ENCODE assay signal across 10 cellular contexts in genomic region chr7:151439855-151440798, GRCh38. TPM values are rescaled to one million over a fixed set of nuclear protein-coding genes. Genes with fewer than 3 reads are reported as not detected.
A peak's percentile ranks its signal among the peaks of the same experiment; 100 is the strongest.
DNase-seq lines count a peak whose midpoint lies in the region; ATAC-seq, FAIRE-seq and TF ChIP-seq lines count a peak whose summit lies in the region.
"Had no signal": no experiment of that assay in that cellular context is flagged by ENCODE, and none has a peak within 500 bp of the region (broad histone marks: within the 10 kb centered on the region; RNA-seq: fewer than 3 reads in every experiment).

Gene CRYGN (minus strand): TSS chr7:151440141. CDS start chr7:151439917, 224 bp downstream.

- H3K4me3 ChIP-seq in bronchial epithelial cell (ENCODE audit: low read depth, low read length) (peak within 1 kb of the TSS; percentile 26), mesendoderm (ENCODE audit: low read length) (peak within 1 kb of the TSS; percentile 42), upper lobe of right lung (peak within 1 kb of the TSS; percentile 31), Karpas-422 (ENCODE audit: low read length) (no peak within 1 kb of the TSS)

- DNase-seq in Right ventricle myocardium superior, result no peak
- no peak for DNase-seq in Right ventricle myocardium inferior (ENCODE audit: missing footprints)
- DNase-seq in bronchial epithelial cell (ENCODE audit: low read depth), result no peak
- DNase-seq in mesendoderm, result peak; percentile 71
- peak; percentile 58 for DNase-seq in upper lobe of right lung
- no peak for DNase-seq in hepatic stellate cell (ENCODE audit: low spot score)
- DNase-seq in Karpas-422, result no peak
- DNase-seq: NCI-H1694 treated with DMSO at 0.1 percent for 48 hours had no signal

- no CpG with 5 or more reads among the region's 51 CpGs for WGBS in mesendoderm (ENCODE audit: extremely low coverage, insufficient coverage, low lambda C conversion rate)

- no peaks in the 10 kb centered on the region for H3K36me3 ChIP-seq in bronchial epithelial cell (ENCODE audit: control insufficient read depth, insufficient read depth, low read length)
- H3K36me3 ChIP-seq in mesendoderm (ENCODE audit: control insufficient read depth, insufficient read depth, low read length), result no peaks in the 10 kb centered on the region
- H3K36me3 ChIP-seq in upper lobe of right lung, result no peaks in the 10 kb centered on the region
- H3K36me3 ChIP-seq in Karpas-422 (ENCODE audit: insufficient read depth, low read length), result no peaks in the 10 kb centered on the region

- H3K4ac ChIP-seq in mesendoderm (ENCODE audit: low read depth, low read length), result no peak within 1 kb of the TSS

- H4K5ac ChIP-seq in mesendoderm (ENCODE audit: low read length), result no peak within 1 kb of the TSS

- H3K9ac ChIP-seq in mesendoderm (ENCODE audit: low read length) (peak within 1 kb of the TSS; percentile 78), Karpas-422 (ENCODE audit: low read length) (no peak within 1 kb of the TSS)

- H2AK5ac ChIP-seq in mesendoderm (ENCODE audit: low read length), result no peak within 1 kb of the TSS

- peak within 1 kb of the TSS; percentile 92 for H3K4me2 ChIP-seq in mesendoderm (ENCODE audit: low read length)
- no peak within 1 kb of the TSS for H3K4me2 ChIP-seq in Karpas-422 (ENCODE audit: low read depth, low read length, poor library complexity, severe bottlenecking)

- H4K20me1 ChIP-seq in Karpas-422 (ENCODE audit: insufficient read depth, low read depth, low read length), result no peaks in the 10 kb centered on the region

- H2AFZ ChIP-seq in Karpas-422 (ENCODE audit: low read length), result no peak within 1 kb of the TSS

- no peak for TF ChIP-seq CTCF in bronchial epithelial cell (IDR thresholded peaks at IDR 0.05; ENCODE audit: insufficient read depth, low read length, severe bottlenecking)
- no peak for TF ChIP-seq CTCF in upper lobe of right lung (IDR thresholded peaks at IDR 0.05)

- peak within 1 kb of the TSS; percentile 46 for H3K18ac ChIP-seq in mesendoderm (ENCODE audit: low read length)

- no peak within 1 kb of the TSS for H3K23ac ChIP-seq in mesendoderm (ENCODE audit: low read length)

- intact Hi-C loops in Right ventricle myocardium superior (cut with DNase I) (no loop called here), Right ventricle myocardium inferior (cut with DNase I) (no loop called here), upper lobe of right lung (cut with DNase I) (no loop called here)

- H3K27me3 ChIP-seq in bronchial epithelial cell (ENCODE audit: control insufficient read depth, insufficient read depth, low read length) (peaks cover 7% of the 10 kb centered on the region), mesendoderm (ENCODE audit: insufficient read depth, low read length, poor library complexity) (no peaks in the 10 kb centered on the region), upper lobe of right lung (no peaks in the 10 kb centered on the region), Karpas-422 (ENCODE audit: low read length) (no peaks in the 10 kb centered on the region)

- H3K9me3 ChIP-seq in upper lobe of right lung (no peaks in the 10 kb centered on the region), Karpas-422 (ENCODE audit: low read length) (no peaks in the 10 kb centered on the region)

- no peak within 1 kb of the TSS for H2BK15ac ChIP-seq in mesendoderm (replicated peaks; ENCODE audit: low read depth)

- peak within 1 kb of the TSS; percentile 8 for H2BK120ac ChIP-seq in mesendoderm (ENCODE audit: low read depth, low read length)

- H3K27ac ChIP-seq in mesendoderm (ENCODE audit: low read depth, low read length), result no peak within 1 kb of the TSS
- no peak within 1 kb of the TSS for H3K27ac ChIP-seq in upper lobe of right lung
- no peak within 1 kb of the TSS for H3K27ac ChIP-seq in Karpas-422 (ENCODE audit: low read length)

- ATAC-seq in Right ventricle myocardium superior (ENCODE audit: poor library complexity) (peak; percentile 7), Right ventricle myocardium inferior (no peak), upper lobe of right lung (peak; percentile 31), HG03520 (IDR thresholded peaks at IDR 0.05; ENCODE audit: unreplicated experiment) (no peak)

- H2BK5ac ChIP-seq in mesendoderm (ENCODE audit: low read length), result no peak within 1 kb of the TSS

- H3K56ac ChIP-seq in mesendoderm (ENCODE audit: low read length), result peak within 1 kb of the TSS; percentile 93

- H3K4me1 ChIP-seq in mesendoderm (ENCODE audit: control insufficient read depth, low read depth, low read length), result peaks cover 2% of the 10 kb centered on the region
- peaks cover 13% of the 10 kb centered on the region for H3K4me1 ChIP-seq in upper lobe of right lung
- H3K4me1 ChIP-seq in Karpas-422 (ENCODE audit: low read length), result peaks cover 4% of the 10 kb centered on the region

- H3K79me2 ChIP-seq in mesendoderm (ENCODE audit: control insufficient read depth, insufficient read depth, low read length), result no peaks in the 10 kb centered on the region
- H3K79me2 ChIP-seq in Karpas-422 (ENCODE audit: low read length), result no peaks in the 10 kb centered on the region

- no peak for FAIRE-seq in bronchial epithelial cell (lab: Jason Lieb, UNC)

- H3K9me2 ChIP-seq in Karpas-422 (replicated peaks; ENCODE audit: insufficient read depth, low read length), result no peaks in the 10 kb centered on the region

- H3K79me1 ChIP-seq in mesendoderm (ENCODE audit: low read length), result no peaks in the 10 kb centered on the region

- no peak within 1 kb of the TSS for H4K8ac ChIP-seq in mesendoderm (ENCODE audit: low read depth, low read length)

RNA-seq across cellular contexts. Expression of gene CRYGN, which starts in this region (rescaled TPM):
- total RNA-seq in Right ventricle myocardium superior (0.43 TPM), Right ventricle myocardium inferior (not detected), bronchial epithelial cell (not detected in 2 replicates), upper lobe of right lung (not detected)
- 0.32 TPM for polyA plus RNA-seq in mesendoderm (2013, experiment 1 of 2)
- polyA plus RNA-seq in mesendoderm (2013, experiment 2 of 2), result 0.29 TPM
- not detected in 2 replicates for total RNA-seq in Karpas-422 (2014; rRNA removed; shearing (Covaris generic); ENCODE audit: low replicate concordance)
- total RNA-seq: activated CD8-positive, alpha-beta memory T cell treated with anti-CD3 and anti-CD28 coated beads for 36 hours had no signal

Comparison
In these comparisons a context has a peak if more than half of its experiments do, and no peak if none do; other contexts are left out.
1. Peak in ATAC-seq in Right ventricle myocardium superior; RNA of the gene not detected or under 1 TPM.
2. Peak in DNase-seq, ATAC-seq and H3K4me3 ChIP-seq in upper lobe of right lung; RNA of the gene not detected or under 1 TPM.